Comparison of ENCODE assay signal across 7 cellular contexts in genomic region chr5:102223542-102224444, GRCh38.
DNase-seq lines count a peak whose midpoint lies in the region; ATAC-seq and TF ChIP-seq lines count a peak whose summit lies in the region.

No MANE protein-coding gene starts in this region.

- H3K4me1 Mint-ChIP-seq in naive thymus-derived CD4-positive, alpha-beta T cell = no peaks in the 10 kb centered on the region

- peaks cover 5 to 19% of the 10 kb centered on the region in 2 donors for H3K9me3 ChIP-seq in breast epithelium
- H3K9me3 ChIP-seq in naive thymus-derived CD4-positive, alpha-beta T cell (ENCODE audit: control insufficient read depth in 2 of 3, low read length in 3 of 3) = no peaks in the 10 kb centered on the region

- DNase-seq in GM10266 (ENCODE audit: extremely low spot score) = peak; percentile 15
- DNase-seq in NCI-H2029 (lab: John Stamatoyannopoulos, UW) = peak; percentile 39
- DNase-seq in breast epithelium (ENCODE audit: low spot score in 2 of 2) = no peak
- DNase-seq in naive thymus-derived CD4-positive, alpha-beta T cell = peak in 5 of 9 donors; percentile 10 to 55 (median 37)
- no peak for DNase-seq in activated naive CD4-positive, alpha-beta T cell treated with Interleukin-2 at 50 U/mL for 16 hours

- POLR2A ChIA-PET in naive thymus-derived CD4-positive, alpha-beta T cell (lab: Charles Lee) = no interaction called here

- H3K27me3 Mint-ChIP-seq in naive thymus-derived CD4-positive, alpha-beta T cell = peaks cover 0 to 8% (median 2%) of the 10 kb centered on the region in 5 donors

- peaks cover 0 to 1% (median 0%) of the 10 kb centered on the region in 11 donors for H3K9me3 Mint-ChIP-seq in naive thymus-derived CD4-positive, alpha-beta T cell

- no peak overlapping the region for H3K27ac Mint-ChIP-seq in naive thymus-derived CD4-positive, alpha-beta T cell

- peak; percentile 75 for ATAC-seq in GM21786 (IDR thresholded peaks at IDR 0.05; ENCODE audit: unreplicated experiment)
- no peak for ATAC-seq in naive thymus-derived CD4-positive, alpha-beta T cell
- no peak for ATAC-seq in HG03571 (IDR thresholded peaks at IDR 0.05; ENCODE audit: unreplicated experiment)

- intact Hi-C loops in breast epithelium (cut with DNase I; ENCODE audit: low total_unique reads) = no loop called here
- intact Hi-C loops in naive thymus-derived CD4-positive, alpha-beta T cell (cut with micrococcal nuclease) = loop anchor here (1.0 to 5.0 kb wide), 2 partner anchors 281 to 914 kb away; no protein-coding TSS in a partner anchor

- H3K27me3 ChIP-seq in breast epithelium = no peaks in the 10 kb centered on the region
- H3K27me3 ChIP-seq in naive thymus-derived CD4-positive, alpha-beta T cell (ENCODE audit: control insufficient read depth in 2 of 2, insufficient read depth in 2 of 2, low read length in 2 of 2) = peaks cover 0 to 5% of the 10 kb centered on the region in 2 donors

- CTCF ChIA-PET in naive thymus-derived CD4-positive, alpha-beta T cell (lab: Charles Lee) = no interaction called here

- no peaks in the 10 kb centered on the region for H3K4me1 ChIP-seq in breast epithelium
- H3K4me1 ChIP-seq in naive thymus-derived CD4-positive, alpha-beta T cell (ENCODE audit: control insufficient read depth in 2 of 2, insufficient read depth in 2 of 2, low read length in 2 of 2) = no peaks in the 10 kb centered on the region

- no peaks in the 10 kb centered on the region for H3K36me3 Mint-ChIP-seq in naive thymus-derived CD4-positive, alpha-beta T cell

- H3K4me3 ChIP-seq in breast epithelium = no peak overlapping the region
- H3K4me3 ChIP-seq in naive thymus-derived CD4-positive, alpha-beta T cell (ENCODE audit: low read length) = no peak overlapping the region

- TF ChIP-seq POLR2A in breast epithelium (IDR thresholded peaks at IDR 0.05) = no peak

- no peak overlapping the region for H3K4me3 Mint-ChIP-seq in naive thymus-derived CD4-positive, alpha-beta T cell

- no peak overlapping the region for H3K27ac ChIP-seq in breast epithelium
- H3K27ac ChIP-seq in naive thymus-derived CD4-positive, alpha-beta T cell (ENCODE audit: low read depth, low read length) = no peak overlapping the region

- H3K36me3 ChIP-seq in breast epithelium = no peaks in the 10 kb centered on the region
- H3K36me3 ChIP-seq in naive thymus-derived CD4-positive, alpha-beta T cell (ENCODE audit: control insufficient read depth in 2 of 3, insufficient read depth in 3 of 3, low read length in 3 of 3) = no peaks in the 10 kb centered on the region

- TF ChIP-seq CTCF in GM10266 (IDR thresholded peaks at IDR 0.05; ENCODE audit: control insufficient read depth, insufficient read depth, low read depth, missing control alignments) (peak; percentile 54), breast epithelium (IDR thresholded peaks at IDR 0.05) (peak in 2 of 3 donors; percentile 28 to 45)

Comparison
In these comparisons a context has a peak if more than half of its experiments do, and no peak if none do; other contexts are left out.
1. DNase-seq: peak in GM10266 (single experiment), NCI-H2029 (single experiment) and naive thymus-derived CD4-positive, alpha-beta T cell (5 of 9); none in breast epithelium (0 of 2) and activated naive CD4-positive, alpha-beta T cell treated with Interleukin-2 at 50 U/mL for 16 hours (single experiment).